Comparison of ENCODE assay signal across 9 cellular contexts in genomic region chr9:87535817-87536539, GRCh38. TPM values are rescaled to one million over a fixed set of nuclear protein-coding genes. Genes with fewer than 3 reads are reported as not detected.
DNase-seq lines count a peak whose midpoint lies in the region; ATAC-seq and TF ChIP-seq lines count a peak whose summit lies in the region.
"Had no signal": no experiment of that assay in that cellular context is flagged by ENCODE, and none has a peak within 500 bp of the region (broad histone marks: within the 10 kb centered on the region; RNA-seq: fewer than 3 reads in every experiment).

No MANE protein-coding gene starts in this region.

- ATAC-seq in GM19455 (IDR thresholded peaks at IDR 0.05; ENCODE audit: unreplicated experiment): peak; percentile 86
- peak; percentile 75 for ATAC-seq in HG03159 (IDR thresholded peaks at IDR 0.05; ENCODE audit: unreplicated experiment)

- no peak for TF ChIP-seq CTCF in GM13977 (IDR thresholded peaks at IDR 0.05; ENCODE audit: extremely low read depth, insufficient read depth, missing control alignments)
- no peak for TF ChIP-seq CTCF in fibroblast of the aortic adventitia (IDR thresholded peaks at IDR 0.05; ENCODE audit: insufficient read depth, low read length)

- in situ Hi-C loops in GM13977 (cut with MboI; ENCODE audit: low pct_unique_long_range_greater_than_20kb, low sequenced_read_pairs, unreplicated experiment): no loop called here

- no peak overlapping the region for H3K4me3 ChIP-seq in fibroblast of the aortic adventitia (ENCODE audit: low read depth, low read length)

- DNase-seq in GM13977 (ENCODE audit: low spot score) (peak; percentile 42), fibroblast of the aortic adventitia (ENCODE audit: low read depth) (peak; percentile 28), T-helper 9 cell (no peak), GDM1 (lab: John Stamatoyannopoulos, UW) (no peak), NCI-H345 (lab: John Stamatoyannopoulos, UW) (no peak), NCI-H526 treated with DMSO at 0.1 percent for 48 hours (lab: John Stamatoyannopoulos, UW) (no peak)
- DNase-seq: activated naive CD8-positive, alpha-beta T cell treated with anti-CD3 and anti-CD28 coated beads, Interleukin-2, amount 10 ng/mL, durations not matched to agents 7 days and 5 days had no signal

RNA-seq across cellular contexts. Expression of gene DAPK1, which starts 38.3 kb away (rescaled TPM):
- total RNA-seq in fibroblast of the aortic adventitia (ENCODE audit: low replicate concordance): 30.9 and 119 TPM in 2 replicates

Comparison
In these comparisons a context has a peak if more than half of its experiments do, and no peak if none do; other contexts are left out.
1. DNase-seq: peak in GM13977 (single experiment) and fibroblast of the aortic adventitia (single experiment); none in T-helper 9 cell (single experiment), GDM1 (single experiment), NCI-H345 (single experiment) and NCI-H526 treated with DMSO at 0.1 percent for 48 hours (single experiment).